2 cellular contexts compared by ENCODE assay signal in genomic region chr19:11935829-11936228, GRCh38. TPM values are rescaled to one million over a fixed set of nuclear protein-coding genes. Genes with fewer than 3 reads are reported as not detected.
"Had no signal": no experiment of that assay in that cellular context is flagged by ENCODE, and none has a peak within 500 bp of the region (broad histone marks: within the 10 kb centered on the region; RNA-seq: fewer than 3 reads in every experiment).

No MANE protein-coding gene starts in this region.

RNA-seq across cellular contexts. Expression of gene ZNF763, which starts 29.0 kb away (rescaled TPM):
- total RNA-seq: NCI-H460 had no signal

RNA-seq across cellular contexts. Expression of gene ZNF69, which starts 48.2 kb away (rescaled TPM):
- total RNA-seq: MCF 10A, NCI-H460 had no signal
